In genomic region chr17:36602030-36602737, GRCh38 we compare ENCODE assay signal across 7 cellular contexts. TPM values are rescaled to one million over a fixed set of nuclear protein-coding genes. Genes with fewer than 3 reads are reported as not detected.
DNase-seq lines count a peak whose midpoint lies in the region; ATAC-seq, FAIRE-seq and TF ChIP-seq lines count a peak whose summit lies in the region.

No MANE protein-coding gene starts in this region.

- 2 to 6% methylated on average over 38 of the region's 38 CpGs for whole genome bisulfite sequencing in pancreas, 2 donors

- peaks cover 0 to 15% (median 3%) of the 10 kb centered on the region in 3 donors for H3K4me1 ChIP-seq in pancreas

- peaks cover 13% of the 10 kb centered on the region for H3K36me3 Mint-ChIP-seq in activated CD8-positive, alpha-beta T cell treated with anti-CD3 and anti-CD28 coated beads, Interleukin-2, amount 10 ng/mL, durations not matched to agents 7 days and 5 days (ENCODE audit: low read depth)

- intact Hi-C loops in head of caudate nucleus (cut with DNase I) (no loop called here), pancreas (cut with DNase I) (no loop called here)

- H3K9me3 Mint-ChIP-seq in activated CD8-positive, alpha-beta T cell treated with anti-CD3 and anti-CD28 coated beads, Interleukin-2, amount 10 ng/mL, durations not matched to agents 7 days and 5 days (ENCODE audit: insufficient read depth) = no peaks in the 10 kb centered on the region

- DNase-seq in activated CD8-positive, alpha-beta T cell treated with anti-CD3 and anti-CD28 coated beads, Interleukin-2, amount 10 ng/mL, durations not matched to agents 7 days and 5 days = peak; percentile 34
- peak in 24 of 42 donors; percentile 7 to 57 (median 20) for DNase-seq in head of caudate nucleus
- peak in 4 of 6 donors; percentile 18 to 68 (median 41) for DNase-seq in pancreas
- DNase-seq in COLO829 (ENCODE audit: low spot score) = no peak
- no peak for DNase-seq in GM10248 (ENCODE audit: extremely low spot score)

- H3K27me3 Mint-ChIP-seq in activated CD8-positive, alpha-beta T cell treated with anti-CD3 and anti-CD28 coated beads, Interleukin-2, amount 10 ng/mL, durations not matched to agents 7 days and 5 days (ENCODE audit: low read depth) = no peaks in the 10 kb centered on the region

- FAIRE-seq in pancreas (lab: Jason Lieb, UNC) = no peak

- peak overlapping the region; percentile 86 to 96 (median 92) for H3K4me3 ChIP-seq in pancreas

- POLR2A ChIA-PET in activated CD8-positive, alpha-beta T cell treated with anti-CD3 and anti-CD28 coated beads, Interleukin-2, amount 10 ng/mL, durations not matched to agents 7 days and 5 days (lab: Charles Lee) = interaction anchor here (0.6 to 2.0 kb wide), 13 partner anchors 9 to 346 kb away, joined by 3 to 22 read pairs (median 3); partner anchors contain the start of genes AATF, DHRS11 and GGNBP2
- POLR2A ChIA-PET in GM10248 (lab: Yijun Ruan, JAX) = interaction anchor here (0.8 kb wide), 1 partner anchor 444 kb away, joined by 3 read pairs; no protein-coding TSS in a partner anchor

- H3K27ac Mint-ChIP-seq in activated CD8-positive, alpha-beta T cell treated with anti-CD3 and anti-CD28 coated beads, Interleukin-2, amount 10 ng/mL, durations not matched to agents 7 days and 5 days = peak overlapping the region; percentile 88

- H3K4me1 Mint-ChIP-seq in activated CD8-positive, alpha-beta T cell treated with anti-CD3 and anti-CD28 coated beads, Interleukin-2, amount 10 ng/mL, durations not matched to agents 7 days and 5 days (ENCODE audit: low read depth) = peaks cover 44% of the 10 kb centered on the region

- TF ChIP-seq CTCF in pancreas (IDR thresholded peaks at IDR 0.05) (no peak), GM10248 (IDR thresholded peaks at IDR 0.05; ENCODE audit: control extremely low read depth, extremely low read depth, low read depth, missing control alignments) (no peak)

- peak overlapping the region; percentile 88 for H3K4me3 Mint-ChIP-seq in activated CD8-positive, alpha-beta T cell treated with anti-CD3 and anti-CD28 coated beads, Interleukin-2, amount 10 ng/mL, durations not matched to agents 7 days and 5 days

- CTCF ChIA-PET in activated CD8-positive, alpha-beta T cell treated with anti-CD3 and anti-CD28 coated beads, Interleukin-2, amount 10 ng/mL, durations not matched to agents 7 days and 5 days (lab: Charles Lee) = interaction anchor here (0.7 to 4.7 kb wide), 35 partner anchors 8 to 833 kb away, joined by 3 to 70 read pairs (median 5); partner anchors contain the start of gene DHRS11
- CTCF ChIA-PET in GM10248 (lab: Yijun Ruan, JAX) = interaction anchor here (0.9 to 6.3 kb wide), 40 partner anchors 9 to 1214 kb away, joined by 3 to 59 read pairs (median 4); partner anchors contain the start of genes AATF and DHRS11

- H3K36me3 ChIP-seq in pancreas = no peaks in the 10 kb centered on the region

- H3K27ac ChIP-seq in pancreas = peak overlapping the region; percentile 56 to 82 (median 78)

- H3K27me3 ChIP-seq in pancreas = no peaks in the 10 kb centered on the region

- H3K9me3 ChIP-seq in pancreas = no peaks in the 10 kb centered on the region

- peak; percentile 7 for ATAC-seq in GM19025 (IDR thresholded peaks at IDR 0.05; ENCODE audit: low read depth, unreplicated experiment)
- peak; percentile 12 for ATAC-seq in HG03521 (IDR thresholded peaks at IDR 0.05; ENCODE audit: unreplicated experiment)
- ATAC-seq in activated CD8-positive, alpha-beta T cell treated with anti-CD3 and anti-CD28 coated beads, Interleukin-2, amount 10 ng/mL, durations not matched to agents 7 days and 5 days = peak; percentile 27
- peak; percentile 44 to 57 (median 52) for ATAC-seq in pancreas

RNA-seq across cellular contexts. Expression of gene MRM1, which starts 0.8 kb away (rescaled TPM):
- 10 to 100 TPM; 10.7 to 13.1 TPM for total RNA-seq in activated CD8-positive, alpha-beta T cell treated with anti-CD3 and anti-CD28 coated beads, Interleukin-2, amount 10 ng/mL, durations not matched to agents 7 days and 5 days
- total RNA-seq in pancreas = 1 to 10 TPM; 2.5 to 5.0 (median 4.4) TPM
- 1 to 10 TPM; 5.0 to 7.5 TPM for polyA plus RNA-seq in pancreas

RNA-seq across cellular contexts. Expression of gene DHRS11, which starts 10.5 kb away (rescaled TPM):
- 1 to 10 TPM; 4.7 to 5.0 TPM for total RNA-seq in activated CD8-positive, alpha-beta T cell treated with anti-CD3 and anti-CD28 coated beads, Interleukin-2, amount 10 ng/mL, durations not matched to agents 7 days and 5 days
- 1 to 10 TPM; 6.5 to 9.1 (median 7.6) TPM for total RNA-seq in pancreas
- polyA plus RNA-seq in pancreas = 10 to 100 TPM; 14.7 to 15.4 TPM

RNA-seq across cellular contexts. Expression of gene GGNBP2, which starts 57.5 kb away (rescaled TPM):
- total RNA-seq in activated CD8-positive, alpha-beta T cell treated with anti-CD3 and anti-CD28 coated beads, Interleukin-2, amount 10 ng/mL, durations not matched to agents 7 days and 5 days = 100 to 1,000 TPM; 112 to 122 TPM
- total RNA-seq in pancreas = 10 to 100 TPM; 27.3 to 41.5 (median 36.7) TPM
- polyA plus RNA-seq in pancreas = 10 to 100 TPM; 28.4 to 41.8 TPM

Comparison
In these comparisons a context has a peak if more than half of its experiments do, and no peak if none do; other contexts are left out.
1. DNase-seq: peak in activated CD8-positive, alpha-beta T cell treated with anti-CD3 and anti-CD28 coated beads, Interleukin-2, amount 10 ng/mL, durations not matched to agents 7 days and 5 days (single experiment), head of caudate nucleus (24 of 42) and pancreas (4 of 6); none in COLO829 (single experiment) and GM10248 (single experiment).
2. Peak in every context shown above with its lines, with median percentiles within 50 percentile points of each other: ATAC-seq.